Comparison of ENCODE assay signal across 12 cellular contexts in the genomic region with DNA sequence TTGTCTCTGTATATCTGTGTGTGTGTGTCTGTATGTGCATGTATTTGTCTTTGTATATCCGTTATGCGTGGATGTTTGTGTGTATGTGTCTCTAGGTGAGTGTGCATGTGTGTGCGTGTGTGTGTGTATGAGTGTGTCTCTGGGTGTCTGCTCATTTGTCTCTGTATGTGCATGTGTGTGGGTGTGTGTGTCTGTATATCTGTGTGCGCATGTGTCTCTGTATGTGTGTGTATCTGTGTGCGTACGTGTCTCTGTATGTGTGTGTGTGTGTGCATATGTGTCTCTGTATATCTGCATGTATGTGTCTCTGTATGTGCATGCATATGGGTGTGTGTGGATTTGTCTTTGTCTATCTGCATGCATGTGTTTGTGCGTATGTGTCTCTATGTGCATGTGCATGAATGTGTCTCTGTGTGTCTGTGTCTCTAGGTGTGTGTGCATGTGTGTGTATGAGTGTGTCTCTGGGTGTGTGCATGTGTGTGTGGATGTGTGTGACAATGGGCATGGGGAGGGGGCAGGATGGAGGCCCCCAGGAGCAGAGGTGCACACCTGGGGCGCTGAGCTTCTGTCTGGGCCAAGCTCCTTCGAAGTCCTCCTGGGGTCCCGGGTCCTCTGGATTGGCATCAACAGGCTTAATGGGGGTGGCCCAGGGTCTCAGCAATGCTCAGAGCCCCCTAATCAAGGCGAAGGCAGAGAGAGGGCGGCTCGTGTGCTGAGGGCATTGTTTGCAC.
DNase-seq lines count a peak whose midpoint lies in the region; ATAC-seq and TF ChIP-seq lines count a peak whose summit lies in the region.
"Had no signal": no experiment of that assay in that cellular context is flagged by ENCODE, and none has a peak within 500 bp of the region (broad histone marks: within the 10 kb centered on the region; RNA-seq: fewer than 3 reads in every experiment).

No MANE protein-coding gene starts in this region.

- no peak for TF ChIP-seq RAD21 in IMR-90 (IDR thresholded peaks at IDR 0.05; ENCODE audit: low read length)

- H4K91ac ChIP-seq in IMR-90 (ENCODE audit: insufficient read depth, low read depth, low read length) = no peak overlapping the region

- H3K27me3 ChIP-seq in BLaER1 treated with 17β-estradiol and CSF1 and Interleukin-3, amounts not matched to agents 10 nM and 100 nM = peaks cover 19 to 28% (median 22%) of the 10 kb centered on the region in 11 experiments
- no peaks in the 10 kb centered on the region for H3K27me3 ChIP-seq in IMR-90 (ENCODE audit: control insufficient read depth, insufficient read depth, low read length)
- H3K27me3 ChIP-seq in esophagus muscularis mucosa = peaks cover 0 to 68% (median 0%) of the 10 kb centered on the region in 4 donors
- no peaks in the 10 kb centered on the region for H3K27me3 ChIP-seq in upper lobe of right lung

- DNase-seq in IMR-90 = no peak
- DNase-seq in esophagus muscularis mucosa (ENCODE audit: extremely low spot score) = peak; percentile 85
- DNase-seq in upper lobe of right lung = peak; percentile 34
- no peak for DNase-seq in activated CD8-positive, alpha-beta memory T cell treated with anti-CD3 and anti-CD28 coated beads for 24 hours
- no peak for DNase-seq in SHP77 (lab: John Stamatoyannopoulos, UW)
- DNase-seq in NCI-H526 (lab: John Stamatoyannopoulos, UW) = no peak
- DNase-seq: Caco-2; CD8-positive, alpha-beta T cell; DMS53; GF-D8 had no signal

- no peak overlapping the region for H3K27ac ChIP-seq in BLaER1 treated with 17β-estradiol and CSF1 and Interleukin-3, amounts not matched to agents 10 nM and 100 nM
- H3K27ac ChIP-seq in IMR-90 (ENCODE audit: insufficient read depth, low read length) = no peak overlapping the region
- H3K27ac ChIP-seq in esophagus muscularis mucosa (replicated peaks in 1 of 4) = no peak overlapping the region
- H3K27ac ChIP-seq in upper lobe of right lung = no peak overlapping the region

- no peak overlapping the region for H3K14ac ChIP-seq in IMR-90 (replicated peaks; ENCODE audit: low read depth, low read length)

- H2BK5ac ChIP-seq in IMR-90 (ENCODE audit: low read depth, low read length, poor library complexity, severe bottlenecking) = peak overlapping the region; percentile 39

- TF ChIP-seq CTCF in IMR-90 (conservative IDR thresholded peaks at IDR 0.05; ENCODE audit: low read depth, low read length) = no peak
- TF ChIP-seq CTCF in esophagus muscularis mucosa (IDR thresholded peaks at IDR 0.05) = no peak
- TF ChIP-seq CTCF in upper lobe of right lung (IDR thresholded peaks at IDR 0.05) = no peak

- 74% methylated on average over 7 of the region's 13 CpGs; no CpG with 5 or more reads in 1 of the 2 experiments for WGBS in IMR-90 (ENCODE audit: extremely low coverage in 2 of 2, insufficient read length in 1 of 2), 2 experiments
- 84% methylated on average over 13 of the region's 13 CpGs for WGBS in esophagus muscularis mucosa

- H3K9me3 ChIP-seq in BLaER1 treated with 17β-estradiol and CSF1 and Interleukin-3, amounts not matched to agents 10 nM and 100 nM (replicated peaks in 1 of 11) = peaks cover 0 to 21% (median 0%) of the 10 kb centered on the region in 11 experiments; a peak in 5 of 22 replicates
- peaks cover 50% of the 10 kb centered on the region for H3K9me3 ChIP-seq in IMR-90 (ENCODE audit: control insufficient read depth, insufficient read depth, low read length)
- H3K9me3 ChIP-seq in esophagus muscularis mucosa = no peaks in the 10 kb centered on the region
- H3K9me3 ChIP-seq in upper lobe of right lung = no peaks in the 10 kb centered on the region
- H3K9me3 ChIP-seq: Caco-2 had no signal

- H2AFZ ChIP-seq in IMR-90 (replicated peaks; ENCODE audit: low read length, poor library complexity) = no peak overlapping the region

- no peak overlapping the region for H3K23ac ChIP-seq in IMR-90 (ENCODE audit: low read depth, low read length)

- no peak overlapping the region for H2BK120ac ChIP-seq in IMR-90 (ENCODE audit: low read depth, low read length)

- no peaks in the 10 kb centered on the region for H3K9me1 ChIP-seq in IMR-90 (ENCODE audit: insufficient read depth, low read length)

- no peaks in the 10 kb centered on the region for H3K79me1 ChIP-seq in IMR-90 (ENCODE audit: low read depth in 1 of 2, low read length in 2 of 2)

- H4K8ac ChIP-seq in IMR-90 (ENCODE audit: low read depth in 2 of 2, low read length in 2 of 2) = no peak overlapping the region

- dilution Hi-C loops in IMR-90 (cut with HindIII; ENCODE audit: low sequenced_read_pairs, unreplicated experiment) = no loop called here

- H2BK15ac ChIP-seq in IMR-90 (ENCODE audit: low read depth, low read length) = no peak overlapping the region

- H3K9ac ChIP-seq in BLaER1 treated with 17β-estradiol and CSF1 and Interleukin-3, amounts not matched to agents 10 nM and 100 nM = no peak overlapping the region
- H3K9ac ChIP-seq in IMR-90 (ENCODE audit: low read depth, low read length) = no peak overlapping the region

- intact Hi-C loops in IMR-90 (cut with micrococcal nuclease) = no loop called here
- intact Hi-C loops in esophagus muscularis mucosa (cut with DNase I) = no loop called here
- intact Hi-C loops in upper lobe of right lung (cut with DNase I) = no loop called here

- TF ChIP-seq POLR2A in IMR-90 (IDR thresholded peaks at IDR 0.05; ENCODE audit: low read depth, low read length) (no peak), esophagus muscularis mucosa (IDR thresholded peaks at IDR 0.05; ENCODE audit: low read depth) (no peak)

- CTCF ChIA-PET in IMR-90 (lab: Yijun Ruan, JAX) = no interaction called here

- H3K18ac ChIP-seq in IMR-90 (ENCODE audit: low read depth, low read length) = no peak overlapping the region

- H3K56ac ChIP-seq in IMR-90 (ENCODE audit: extremely low read depth, insufficient read depth, low read length) = no peak overlapping the region

- no peak overlapping the region for H2BK20ac ChIP-seq in IMR-90 (ENCODE audit: low read depth, low read length)

- no peaks in the 10 kb centered on the region for H3K36me3 ChIP-seq in BLaER1 treated with 17β-estradiol and CSF1 and Interleukin-3, amounts not matched to agents 10 nM and 100 nM
- no peaks in the 10 kb centered on the region for H3K36me3 ChIP-seq in IMR-90 (ENCODE audit: control insufficient read depth, insufficient read depth, low read length)
- no peaks in the 10 kb centered on the region for H3K36me3 ChIP-seq in esophagus muscularis mucosa
- H3K36me3 ChIP-seq in upper lobe of right lung = no peaks in the 10 kb centered on the region

- H2AK9ac ChIP-seq in IMR-90 (replicated peaks; ENCODE audit: low read depth, low read length, poor library complexity) = no peak overlapping the region

- no peak overlapping the region for H4K5ac ChIP-seq in IMR-90 (ENCODE audit: low read depth, low read length)

- H3K4me1 ChIP-seq in BLaER1 treated with 17β-estradiol and CSF1 and Interleukin-3, amounts not matched to agents 10 nM and 100 nM = peaks cover 7 to 92% (median 88%) of the 10 kb centered on the region in 10 experiments; a peak in 18 of 20 replicates
- H3K4me1 ChIP-seq in IMR-90 (ENCODE audit: control insufficient read depth, insufficient read depth, low read length) (no peaks in the 10 kb centered on the region), esophagus muscularis mucosa (no peaks in the 10 kb centered on the region), upper lobe of right lung (no peaks in the 10 kb centered on the region)
- H3K4me1 ChIP-seq: Caco-2 had no signal

- in situ Hi-C loops in IMR-90 (cut with MboI; ENCODE audit: low sequenced_read_pairs) = no loop called here

- no peak for ATAC-seq in IMR-90 (ENCODE audit: low read depth)
- ATAC-seq in upper lobe of right lung = no peak
- ATAC-seq: CD8-positive, alpha-beta T cell; HCT116 had no signal

- no peak overlapping the region for H3K4ac ChIP-seq in IMR-90 (ENCODE audit: low read depth, low read length)

- no TSS peak for BruUV-seq in IMR-90 (replicated peaks; lab: Mats Ljungman, UMichigan)

- H4K20me1 ChIP-seq in BLaER1 treated with 17β-estradiol and CSF1 and Interleukin-3, amounts not matched to agents 10 nM and 100 nM = 0 out of 22 replicates have a peak, but pooled peaks cover 0 to 8% (median 0%) of the 10 kb centered on the region in 11 experiments
- H4K20me1 ChIP-seq in IMR-90 (ENCODE audit: insufficient read depth, low read length) = no peaks in the 10 kb centered on the region

- no peak for TF ChIP-seq EP300 in esophagus muscularis mucosa (IDR thresholded peaks at IDR 0.05)

- H2AK5ac ChIP-seq in IMR-90 (ENCODE audit: low read depth, low read length) = no peak overlapping the region

- no peak overlapping the region for H3K4me3 ChIP-seq in BLaER1 treated with 17β-estradiol and CSF1 and Interleukin-3, amounts not matched to agents 10 nM and 100 nM
- no peak overlapping the region for H3K4me3 ChIP-seq in IMR-90 (ENCODE audit: insufficient read depth, low read depth, low read length)
- H3K4me3 ChIP-seq in esophagus muscularis mucosa = no peak overlapping the region
- H3K4me3 ChIP-seq in upper lobe of right lung = no peak overlapping the region

- POLR2A ChIA-PET in IMR-90 (lab: Charles Lee; ENCODE audit: unreplicated experiment) = no interaction called here

- H3K4me2 ChIP-seq in BLaER1 treated with 17β-estradiol and CSF1 and Interleukin-3, amounts not matched to agents 10 nM and 100 nM = peak overlapping the region in 10 of 11 experiments; percentile 5 to 90 (median 71); a peak in 15 of 22 replicates
- H3K4me2 ChIP-seq in IMR-90 (ENCODE audit: low read depth, low read length) = no peak overlapping the region

TF ChIP-seq in IMR-90, 13 proteins besides CTCF, POLR2A, EP300 and RAD21 (continues in another document):
- TF ChIP-seq RCOR1 (IDR thresholded peaks at IDR 0.05; ENCODE audit: insufficient replicate concordance, low read length) (no peak), CEBPB (IDR thresholded peaks at IDR 0.05; ENCODE audit: low read depth, low read length) (no peak), CHD1 (IDR thresholded peaks at IDR 0.05; ENCODE audit: low read depth, low read length) (no peak), FOS (IDR thresholded peaks at IDR 0.05; ENCODE audit: low read depth, low read length) (no peak)
- TF ChIP-seq, protein P1, sequence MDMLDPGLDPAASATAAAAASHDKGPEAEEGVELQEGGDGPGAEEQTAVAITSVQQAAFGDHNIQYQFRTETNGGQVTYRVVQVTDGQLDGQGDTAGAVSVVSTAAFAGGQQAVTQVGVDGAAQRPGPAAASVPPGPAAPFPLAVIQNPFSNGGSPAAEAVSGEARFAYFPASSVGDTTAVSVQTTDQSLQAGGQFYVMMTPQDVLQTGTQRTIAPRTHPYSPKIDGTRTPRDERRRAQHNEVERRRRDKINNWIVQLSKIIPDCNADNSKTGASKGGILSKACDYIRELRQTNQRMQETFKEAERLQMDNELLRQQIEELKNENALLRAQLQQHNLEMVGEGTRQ (IDR thresholded peaks at IDR 0.05; ENCODE audit: low read depth, low read length) = no peak

Comparison
In these comparisons a context has a peak if more than half of its experiments do, and no peak if none do; other contexts are left out.
1. DNase-seq: peak in esophagus muscularis mucosa (single experiment) and upper lobe of right lung (single experiment); none in IMR-90 (single experiment), activated CD8-positive, alpha-beta memory T cell treated with anti-CD3 and anti-CD28 coated beads for 24 hours (single experiment), SHP77 (0 of 2) and NCI-H526 (0 of 2).